1 cellular context compared by ENCODE assay signal in the genomic region with DNA sequence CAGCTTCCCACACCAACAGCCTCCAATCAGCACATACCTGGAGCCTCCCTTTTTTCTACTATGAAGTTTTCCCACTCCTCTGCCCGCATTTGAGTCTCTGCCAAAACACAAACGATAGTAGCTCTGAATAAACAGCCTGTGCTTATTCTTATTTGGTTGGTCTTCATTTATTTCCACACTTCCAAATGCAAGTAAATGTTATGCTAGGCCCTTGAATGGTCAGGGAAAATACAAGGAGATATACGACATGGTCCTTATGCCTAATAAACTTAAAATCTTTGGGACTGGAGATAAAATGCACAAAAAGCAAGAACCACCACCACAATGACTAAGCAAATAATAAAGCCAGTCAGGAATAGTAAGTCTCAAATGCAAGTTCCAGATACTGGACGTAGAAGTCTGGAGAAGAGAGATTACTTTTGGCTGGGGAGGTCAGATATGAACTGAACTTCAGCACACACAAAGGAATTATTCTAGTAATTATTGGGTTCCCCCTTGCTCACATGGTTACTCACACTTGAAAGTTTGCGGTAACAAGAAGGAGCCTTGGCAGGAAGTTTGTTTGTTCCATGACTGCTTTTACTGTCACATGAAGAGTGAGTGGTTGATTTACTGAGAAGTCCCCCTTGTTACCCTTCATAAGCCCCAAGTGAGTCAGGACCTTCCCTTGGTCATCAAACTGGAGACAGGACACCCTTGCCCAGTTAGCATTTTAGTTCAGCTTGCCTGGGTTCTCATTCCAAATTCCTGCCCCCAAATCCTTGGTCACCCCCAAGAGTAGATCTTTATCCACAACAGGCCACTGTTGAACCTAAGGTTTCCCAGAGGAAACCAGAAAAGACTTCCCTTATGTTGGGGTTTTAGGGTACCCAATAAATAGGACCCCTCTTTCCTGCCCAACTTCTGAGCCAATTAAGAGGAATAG.
TF ChIP-seq lines count a peak whose summit lies in the region.

No MANE protein-coding gene starts in this region.

TF ChIP-seq in K562, 482 proteins besides CTCF, POLR2A, EP300 and RAD21 (continued from another document):
- TF ChIP-seq, protein P1, sequence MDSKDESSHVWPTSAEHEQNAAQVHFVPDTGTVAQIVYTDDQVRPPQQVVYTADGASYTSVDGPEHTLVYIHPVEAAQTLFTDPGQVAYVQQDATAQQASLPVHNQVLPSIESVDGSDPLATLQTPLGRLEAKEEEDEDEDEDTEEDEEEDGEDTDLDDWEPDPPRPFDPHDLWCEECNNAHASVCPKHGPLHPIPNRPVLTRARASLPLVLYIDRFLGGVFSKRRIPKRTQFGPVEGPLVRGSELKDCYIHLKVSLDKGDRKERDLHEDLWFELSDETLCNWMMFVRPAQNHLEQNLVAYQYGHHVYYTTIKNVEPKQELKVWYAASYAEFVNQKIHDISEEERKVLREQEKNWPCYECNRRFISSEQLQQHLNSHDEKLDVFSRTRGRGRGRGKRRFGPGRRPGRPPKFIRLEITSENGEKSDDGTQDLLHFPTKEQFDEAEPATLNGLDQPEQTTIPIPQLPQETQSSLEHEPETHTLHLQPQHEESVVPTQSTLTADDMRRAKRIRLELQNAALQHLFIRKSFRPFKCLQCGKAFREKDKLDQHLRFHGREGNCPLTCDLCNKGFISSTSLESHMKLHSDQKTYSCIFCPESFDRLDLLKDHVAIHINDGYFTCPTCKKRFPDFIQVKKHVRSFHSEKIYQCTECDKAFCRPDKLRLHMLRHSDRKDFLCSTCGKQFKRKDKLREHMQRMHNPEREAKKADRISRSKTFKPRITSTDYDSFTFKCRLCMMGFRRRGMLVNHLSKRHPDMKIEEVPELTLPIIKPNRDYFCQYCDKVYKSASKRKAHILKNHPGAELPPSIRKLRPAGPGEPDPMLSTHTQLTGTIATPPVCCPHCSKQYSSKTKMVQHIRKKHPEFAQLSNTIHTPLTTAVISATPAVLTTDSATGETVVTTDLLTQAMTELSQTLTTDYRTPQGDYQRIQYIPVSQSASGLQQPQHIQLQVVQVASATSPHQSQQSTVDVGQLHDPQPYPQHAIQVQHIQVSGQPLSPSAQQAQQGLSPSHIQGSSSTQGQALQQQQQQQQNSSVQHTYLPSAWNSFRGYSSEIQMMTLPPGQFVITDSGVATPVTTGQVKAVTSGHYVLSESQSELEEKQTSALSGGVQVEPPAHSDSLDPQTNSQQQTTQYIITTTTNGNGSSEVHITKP (IDR thresholded peaks at IDR 0.05; ENCODE audit: partially characterized antibody) = peak; percentile 49
- TF ChIP-seq HLTF (IDR thresholded peaks at IDR 0.05) (peak; percentile 9; the same call in 1 of the 2 replicates), HEY1 (CRISPR knock-in tag; IDR thresholded peaks at IDR 0.05; ENCODE audit: borderline replicate concordance) (peak; percentile 65; the same call in 1 of the 2 replicates), ZKSCAN1 (IDR thresholded peaks at IDR 0.05; ENCODE audit: low read depth, low read length) (0 out of 2 replicates have a peak, but pooled peaks have one; percentile 5)
- TF ChIP-seq, protein P2, sequence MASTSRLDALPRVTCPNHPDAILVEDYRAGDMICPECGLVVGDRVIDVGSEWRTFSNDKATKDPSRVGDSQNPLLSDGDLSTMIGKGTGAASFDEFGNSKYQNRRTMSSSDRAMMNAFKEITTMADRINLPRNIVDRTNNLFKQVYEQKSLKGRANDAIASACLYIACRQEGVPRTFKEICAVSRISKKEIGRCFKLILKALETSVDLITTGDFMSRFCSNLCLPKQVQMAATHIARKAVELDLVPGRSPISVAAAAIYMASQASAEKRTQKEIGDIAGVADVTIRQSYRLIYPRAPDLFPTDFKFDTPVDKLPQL (IDR thresholded peaks at IDR 0.05; ENCODE audit: extremely low read depth, insufficient read length) = no peak
- TF ChIP-seq, protein P3, sequence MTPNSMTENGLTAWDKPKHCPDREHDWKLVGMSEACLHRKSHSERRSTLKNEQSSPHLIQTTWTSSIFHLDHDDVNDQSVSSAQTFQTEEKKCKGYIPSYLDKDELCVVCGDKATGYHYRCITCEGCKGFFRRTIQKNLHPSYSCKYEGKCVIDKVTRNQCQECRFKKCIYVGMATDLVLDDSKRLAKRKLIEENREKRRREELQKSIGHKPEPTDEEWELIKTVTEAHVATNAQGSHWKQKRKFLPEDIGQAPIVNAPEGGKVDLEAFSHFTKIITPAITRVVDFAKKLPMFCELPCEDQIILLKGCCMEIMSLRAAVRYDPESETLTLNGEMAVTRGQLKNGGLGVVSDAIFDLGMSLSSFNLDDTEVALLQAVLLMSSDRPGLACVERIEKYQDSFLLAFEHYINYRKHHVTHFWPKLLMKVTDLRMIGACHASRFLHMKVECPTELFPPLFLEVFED (CRISPR knock-in tag; conservative IDR thresholded peaks at IDR 0.05) = peak; percentile 89
TF ChIP-seq in K562: peak in this region for 240.
